Comparison of ENCODE assay signal across 8 cellular contexts in genomic region chr10:87095241-87095945, GRCh38. TPM values are rescaled to one million over a fixed set of nuclear protein-coding genes. Genes with fewer than 3 reads are reported as not detected.
DNase-seq lines count a peak whose midpoint lies in the region; ATAC-seq, FAIRE-seq and TF ChIP-seq lines count a peak whose summit lies in the region.

No MANE protein-coding gene starts in this region.

- TF ChIP-seq RAD21 in H1 (IDR thresholded peaks at IDR 0.05 in 1 of 2, conservative IDR thresholded peaks at IDR 0.05 in 1 of 2; ENCODE audit: low read depth in 2 of 2, low read length in 2 of 2), result no peak

- H4K91ac ChIP-seq in H1 (replicated peaks; ENCODE audit: insufficient read length, low read length), result peak overlapping the region; percentile 85

- peak overlapping the region; percentile 94 for H4K5ac ChIP-seq in H1 (ENCODE audit: insufficient read length, low read depth, low read length)

- H2BK15ac ChIP-seq in H1 (ENCODE audit: low read length), result peak overlapping the region; percentile 25; the same call in 1 of the 2 replicates

- peak overlapping the region; percentile 93 for H2BK120ac ChIP-seq in H1 (replicated peaks; ENCODE audit: low read depth, low read length)

- intact Hi-C loops in A673 (cut with micrococcal nuclease; ENCODE audit: unreplicated experiment), result no loop called here

- peak overlapping the region; percentile 87 to 92 for H3K4me2 ChIP-seq in H1 (ENCODE audit: insufficient read depth in 1 of 2, low read depth in 2 of 2, low read length in 2 of 2)

- peak; percentile 72 for DNase-seq in A673 (ENCODE audit: low spot score)
- DNase-seq in NCI-H69 (lab: John Stamatoyannopoulos, UW), result peak; percentile 70
- peak in 2 of 3 experiments; percentile 49 to 75 for DNase-seq in activated CD8-positive, alpha-beta memory T cell treated with anti-CD3 and anti-CD28 coated beads for 48 hours (ENCODE audit: low read depth in 2 of 3, low spot score in 2 of 3)
- DNase-seq in H1 (ENCODE audit: low read depth in 1 of 2, low spot score in 2 of 2), result peak in 1 of 2 experiments; percentile 77
- peak; percentile 77 for DNase-seq in stimulated activated CD8-positive, alpha-beta memory T cell treated with anti-CD3 and anti-CD28 coated beads, Interleukin-15, amount 100 ng/mL, for 48 hours (ENCODE audit: low read depth in 2 of 2)

- CTCF ChIA-PET in A673 (lab: Charles Lee), result interaction anchor here (0.6 kb wide), 1 partner anchor 156 kb away, joined by 4 read pairs; no protein-coding TSS in a partner anchor
- CTCF ChIA-PET in H1 (lab: Charles Lee; ENCODE audit: partially characterized antibody), result interaction anchor here (0.6 to 1.7 kb wide), 3 partner anchors 129 to 156 kb away, joined by 3 to 6 read pairs (median 3); no protein-coding TSS in a partner anchor

- POLR2A ChIA-PET in A673 (lab: Charles Lee; ENCODE audit: low non-redundant PET) (no interaction called here), H1 (lab: Charles Lee; ENCODE audit: partially characterized antibody) (interaction anchor here (0.6 to 1.3 kb wide), 2 partner anchors 8 to 33 kb away, joined by 3 to 6 read pairs; no protein-coding TSS in a partner anchor)

- peak overlapping the region; percentile 96; the same call in 1 of the 2 replicates for H4K8ac ChIP-seq in H1 (ENCODE audit: extremely low read depth, insufficient read depth, low read length)

- H3K23ac ChIP-seq in H1 (ENCODE audit: insufficient read length), result no peak overlapping the region

- peaks cover 30% of the 10 kb centered on the region for H3K4me1 ChIP-seq in A673 (ENCODE audit: insufficient read depth, low read length, poor library complexity, severe bottlenecking)
- peaks cover 0 to 5% (median 1%) of the 10 kb centered on the region in 4 experiments; a peak in 2 of 7 replicates for H3K4me1 ChIP-seq in H1 (replicated peaks in 1 of 4; ENCODE audit: control insufficient read depth in 3 of 4, insufficient read depth in 4 of 4, low read length in 3 of 4)
- H3K4me1 ChIP-seq in mesodermal cell (ENCODE audit: control insufficient read depth, insufficient read depth, low read length, poor library complexity, severe bottlenecking), result peaks cover 6% of the 10 kb centered on the region

- H3K23me2 ChIP-seq in H1 (ENCODE audit: low read depth, low read length), result peaks cover 9% of the 10 kb centered on the region; the same call in 1 of the 2 replicates

- TF ChIP-seq CTCF in A673 (conservative IDR thresholded peaks at IDR 0.05; ENCODE audit: low read depth, low read length) (no peak), H1 (IDR thresholded peaks at IDR 0.05; ENCODE audit: control extremely low read depth in 1 of 3, insufficient read depth in 1 of 3, low read depth in 1 of 3, low read length in 3 of 3) (no peak)

- H2AFZ ChIP-seq in H1 (ENCODE audit: low read length), result peak overlapping the region; percentile 98; the same call in 1 of the 2 replicates

- H3K56ac ChIP-seq in H1 (replicated peaks; ENCODE audit: insufficient read length, low read depth, low read length), result peak overlapping the region; percentile 78

- H3K4me3 ChIP-seq in A673 (ENCODE audit: low read depth, low read length, poor library complexity, severe bottlenecking) (peak overlapping the region; percentile 70), H1 (ENCODE audit: extremely low read depth in 1 of 4, insufficient read depth in 2 of 4, low read depth in 3 of 4, low read length in 4 of 4) (peak overlapping the region; percentile 56 to 69 (median 62)), mesodermal cell (ENCODE audit: extremely low read depth, insufficient read depth, low read length, poor library complexity, severe bottlenecking) (peak overlapping the region; percentile 60)

- H2AK5ac ChIP-seq in H1 (ENCODE audit: low read depth, low read length), result no peak overlapping the region

- H4K20me1 ChIP-seq in H1 (replicated peaks in 1 of 2; ENCODE audit: control insufficient read depth in 1 of 2, insufficient read depth in 2 of 2, low read length in 2 of 2), result peaks cover 2% of the 10 kb centered on the region in 2 experiments

- H3K14ac ChIP-seq in H1 (ENCODE audit: insufficient read length), result no peak overlapping the region

- WGBS in H1 (ENCODE audit: extremely low coverage in 1 of 2, insufficient coverage in 1 of 2, insufficient read length in 1 of 2, insufficient replicate concordance in 2 of 2, low coverage in 1 of 2, low lambda C conversion rate in 2 of 2, missing lambda C conversion rate in 1 of 2), 2 experiments, result 16% methylated on average over 31 of the region's 59 CpGs; no CpG with 5 or more reads in 1 of the 2 experiments
- WGBS in mesodermal cell (ENCODE audit: insufficient coverage in 2 of 2), 2 experiments, result 3 to 5% methylated on average over 32 to 38 of the region's 59 CpGs

- no peak for TF ChIP-seq EP300 in H1 (IDR thresholded peaks at IDR 0.05; ENCODE audit: borderline replicate concordance in 1 of 2, low read depth in 2 of 2, low read length in 2 of 2)

- BruUV-seq in A673 (replicated peaks; lab: Mats Ljungman, UMichigan), result no TSS peak

- H2BK12ac ChIP-seq in H1 (ENCODE audit: low read depth, low read length), result peak overlapping the region; percentile 64

- peak overlapping the region; percentile 79 for H2BK5ac ChIP-seq in H1 (ENCODE audit: low read depth, low read length)

- peak overlapping the region; percentile 44; the same call in 1 of the 2 replicates for H3K18ac ChIP-seq in H1 (ENCODE audit: extremely low read depth, low read length)

- peak overlapping the region; percentile 41 to 91 (median 80) for H3K9ac ChIP-seq in H1 (replicated peaks in 1 of 4; ENCODE audit: extremely low read depth in 1 of 4, low read depth in 3 of 4, low read length in 3 of 4)

- peaks cover 0 to 44% of the 10 kb centered on the region in 2 experiments; a peak in 2 of 4 replicates for H3K79me2 ChIP-seq in H1 (ENCODE audit: control insufficient read depth in 1 of 2, insufficient read depth in 2 of 2, low read length in 2 of 2)

- H2BK20ac ChIP-seq in H1 (ENCODE audit: low read length), result no peak overlapping the region

- H3K27me3 ChIP-seq in A673 (replicated peaks; ENCODE audit: insufficient read depth, low read depth, low read length, poor library complexity) (no peaks in the 10 kb centered on the region), H1 (replicated peaks in 1 of 4; ENCODE audit: control insufficient read depth in 3 of 4, extremely low read depth in 1 of 4, insufficient read depth in 3 of 4, low read length in 3 of 4) (no peaks in the 10 kb centered on the region)

- H3K9me3 ChIP-seq in A673 (ENCODE audit: low read depth, low read length, poor library complexity, severe bottlenecking), result no peaks in the 10 kb centered on the region
- no peaks in the 10 kb centered on the region for H3K9me3 ChIP-seq in H1 (ENCODE audit: insufficient read depth in 2 of 2, low read depth in 1 of 2, low read length in 1 of 2)
- no peaks in the 10 kb centered on the region for H3K9me3 ChIP-seq in mesodermal cell (ENCODE audit: control insufficient read depth, low read length)

- no peak; a peak in 1 of 3 replicates for TF ChIP-seq POLR2A in H1 (IDR thresholded peaks at IDR 0.05; ENCODE audit: control extremely low read depth in 1 of 2, low read depth in 2 of 2, low read length in 2 of 2)

- H3K27ac ChIP-seq in A673 (ENCODE audit: low read depth, low read length, poor library complexity, severe bottlenecking), result peak overlapping the region; percentile 89
- H3K27ac ChIP-seq in H1 (ENCODE audit: low read depth, low read length), result 0 out of 2 replicates have a peak overlapping the region, but pooled peaks have one; percentile 32
- peak overlapping the region; percentile 96 for H3K27ac ChIP-seq in mesodermal cell (ENCODE audit: low read depth, low read length, severe bottlenecking)

- H3K79me1 ChIP-seq in H1 (ENCODE audit: low read depth, low read length), result no peaks in the 10 kb centered on the region

- peaks cover 25% of the 10 kb centered on the region for H3K36me3 ChIP-seq in A673 (ENCODE audit: insufficient read depth, low read length, poor library complexity, severe bottlenecking)
- peaks cover 0 to 4% (median 0%) of the 10 kb centered on the region in 4 experiments; a peak in 1 of 8 replicates for H3K36me3 ChIP-seq in H1 (ENCODE audit: control insufficient read depth in 2 of 4, insufficient read depth in 4 of 4, low read length in 3 of 4)
- H3K36me3 ChIP-seq in mesodermal cell (ENCODE audit: control insufficient read depth, insufficient read depth, low read length), result peaks cover 6% of the 10 kb centered on the region

- FAIRE-seq in H1 (lab: Jason Lieb, UNC), result no peak

- peak; percentile 47 for ATAC-seq in GM18517 (IDR thresholded peaks at IDR 0.05; ENCODE audit: unreplicated experiment)
- peak; percentile 60 for ATAC-seq in HG03025 (IDR thresholded peaks at IDR 0.05; ENCODE audit: low FRiP score, unreplicated experiment)

- H3K4ac ChIP-seq in H1 (replicated peaks; ENCODE audit: insufficient read length, low read depth, low read length), result peak overlapping the region; percentile 90

TF ChIP-seq in H1, 55 proteins besides CTCF, POLR2A, EP300 and RAD21 (continues in another document):
- TF ChIP-seq FOSL1 (IDR thresholded peaks at IDR 0.05; ENCODE audit: insufficient read depth, low read depth, low read length) (no peak), RXRA (IDR thresholded peaks at IDR 0.05; ENCODE audit: insufficient read depth, low read depth, low read length) (no peak)

RNA-seq across cellular contexts. Expression of gene SHLD2, which starts 0.4 kb away (rescaled TPM):
- total RNA-seq in A673 (2021), result 33.2 and 36.7 TPM in 2 replicates
- 31.6 and 32.4 TPM in 2 replicates for total RNA-seq in H1 (2021; fragmentation: NEBNext Ultra II Directional; extraction: Animal tissue kit (Norgen Biotek cat#: 25700))
- 4.5 and 7.9 TPM in 2 replicates for polyA plus RNA-seq in H1 (2011; rRNA removed)
- polyA plus RNA-seq in H1 (2011; cell fraction: cytosol; rRNA removed), result 8.4 TPM
- polyA plus RNA-seq in H1 (2011; cell fraction: nucleus; rRNA removed), result 17.8 TPM
- 9.2 to 17.4 TPM (median 11.4 TPM) in 4 replicates for polyA plus RNA-seq in H1 (2012, experiment 1 of 2)
- polyA plus RNA-seq in H1 (2012, experiment 2 of 2), result 1.1 TPM
- 30.4 TPM for polyA plus RNA-seq in H1 (2013, experiment 1 of 2)
- polyA plus RNA-seq in H1 (2013, experiment 2 of 2), result 29.3 TPM
- polyA minus RNA-seq in H1 (2011; rRNA and poly(A)+ RNA removed), result 16.1 and 25.1 TPM in 2 replicates
- 13.4 TPM for polyA minus RNA-seq in H1 (2011; cell fraction: cytosol; rRNA and poly(A)+ RNA removed)
- 55.0 TPM for polyA minus RNA-seq in H1 (2011; cell fraction: nucleus; rRNA and poly(A)+ RNA removed)
- polyA plus RNA-seq in mesodermal cell (2013, experiment 1 of 2), result 22.3 TPM
- polyA plus RNA-seq in mesodermal cell (2013, experiment 2 of 2), result 26.6 TPM

RNA-seq across cellular contexts. Expression of gene GLUD1, which starts 0.8 kb away (rescaled TPM):
- total RNA-seq in A673 (2021), result 140 and 142 TPM in 2 replicates
- total RNA-seq in H1 (2021; fragmentation: NEBNext Ultra II Directional; extraction: Animal tissue kit (Norgen Biotek cat#: 25700)), result 93.6 and 96.2 TPM in 2 replicates
- 29.6 and 41.0 TPM in 2 replicates for polyA plus RNA-seq in H1 (2011; rRNA removed)
- polyA plus RNA-seq in H1 (2011; cell fraction: cytosol; rRNA removed), result 50.9 TPM
- 34.0 TPM for polyA plus RNA-seq in H1 (2011; cell fraction: nucleus; rRNA removed)
- 60.2 to 74.7 TPM (median 69.2 TPM) in 4 replicates for polyA plus RNA-seq in H1 (2012, experiment 1 of 2)
- 19.3 TPM for polyA plus RNA-seq in H1 (2012, experiment 2 of 2)
- 58.7 TPM for polyA plus RNA-seq in H1 (2013, experiment 1 of 2)
- 55.8 TPM for polyA plus RNA-seq in H1 (2013, experiment 2 of 2)
- polyA minus RNA-seq in H1 (2011; rRNA and poly(A)+ RNA removed), result 88.1 and 101 TPM in 2 replicates
- polyA minus RNA-seq in H1 (2011; cell fraction: cytosol; rRNA and poly(A)+ RNA removed), result 52.0 TPM
- 43.4 TPM for polyA minus RNA-seq in H1 (2011; cell fraction: nucleus; rRNA and poly(A)+ RNA removed)
- 96.5 TPM for polyA plus RNA-seq in mesodermal cell (2013, experiment 1 of 2)
- polyA plus RNA-seq in mesodermal cell (2013, experiment 2 of 2), result 99.0 TPM

Comparison
In these comparisons a context has a peak if more than half of its experiments do, and no peak if none do; other contexts are left out.
1. H3K27ac ChIP-seq: peak in every context shown above with its lines; median percentile 96 in mesodermal cell; 89 in A673; 32 in H1.